ENCODE assay signal across 8 cellular contexts in genomic region chr6:28105286-28105685, GRCh38. TPM values are rescaled to one million over a fixed set of nuclear protein-coding genes. Genes with fewer than 3 reads are reported as not detected.
DNase-seq lines count a peak whose midpoint lies in the region; ATAC-seq and TF ChIP-seq lines count a peak whose summit lies in the region.

No MANE protein-coding gene starts in this region.

- H3K4me1 ChIP-seq in CD8-positive, alpha-beta T cell (ENCODE audit: insufficient read depth, low read length) = peaks cover 5% of the 10 kb centered on the region
- H3K4me1 ChIP-seq in GM23248 (ENCODE audit: insufficient read depth) (no peaks in the 10 kb centered on the region), PC-9 (replicated peaks; ENCODE audit: insufficient read depth) (peaks cover 11% of the 10 kb centered on the region), mucosa of stomach (ENCODE audit: control insufficient read depth, insufficient read depth, low read length) (no peaks in the 10 kb centered on the region)

- intact Hi-C loops in CD8-positive, alpha-beta T cell (cut with DNase I, micrococcal nuclease) = loop anchor here (2.0 to 10.0 kb wide), 3 partner anchors 20 to 413 kb away; partner anchors contain the start of gene ZSCAN16 (in 1 of the 2)
- intact Hi-C loops in PC-9 (cut with micrococcal nuclease; ENCODE audit: unreplicated experiment) (loop anchor here (1.0 kb wide), 1 partner anchor 17 kb away; no protein-coding TSS in a partner anchor), dorsolateral prefrontal cortex (cut with DNase I) (no loop called here)

- H4K20me1 ChIP-seq in GM23248 (ENCODE audit: insufficient read depth) = no peaks in the 10 kb centered on the region
- no peaks in the 10 kb centered on the region for H4K20me1 ChIP-seq in PC-9 (ENCODE audit: insufficient read depth)

- H3K4me2 ChIP-seq in GM23248 (ENCODE audit: unreplicated experiment) (peak overlapping the region; percentile 79), PC-9 (peak overlapping the region; percentile 82)

- POLR2A ChIA-PET in CD8-positive, alpha-beta T cell (lab: Charles Lee) = interaction anchor here (0.6 to 2.6 kb wide), 13 partner anchors 9 to 251 kb away, joined by 3 to 11 read pairs (median 5); partner anchors contain the start of genes ZKSCAN4, ZKSCAN8, ZSCAN16 and ZSCAN26
- POLR2A ChIA-PET in PC-9 (lab: Charles Lee; ENCODE audit: unreplicated experiment) = interaction anchor here (0.5 to 0.7 kb wide), 9 partner anchors 25 to 487 kb away, joined by 3 to 19 read pairs (median 4); partner anchors contain the start of genes ZKSCAN3 and ZNF165

- H3K9ac ChIP-seq in GM23248 (peak overlapping the region; percentile 74), mucosa of stomach (ENCODE audit: low read length) (peak overlapping the region; percentile 89)

- no peaks in the 10 kb centered on the region for H3K36me3 ChIP-seq in CD8-positive, alpha-beta T cell (ENCODE audit: insufficient read depth, low read length)
- H3K36me3 ChIP-seq in GM23248 (ENCODE audit: low read depth) = no peaks in the 10 kb centered on the region
- no peaks in the 10 kb centered on the region for H3K36me3 ChIP-seq in PC-9 (ENCODE audit: low read depth)
- H3K36me3 ChIP-seq in mucosa of stomach (ENCODE audit: control insufficient read depth, insufficient read depth, low read length) = no peaks in the 10 kb centered on the region

- H3K9me2 ChIP-seq in GM23248 (ENCODE audit: insufficient read depth) = no peaks in the 10 kb centered on the region
- H3K9me2 ChIP-seq in PC-9 (ENCODE audit: insufficient read depth) = no peaks in the 10 kb centered on the region

- H2AFZ ChIP-seq in GM23248 (peak overlapping the region; percentile 99), PC-9 (peak overlapping the region; percentile 94)

- no peak for ATAC-seq in CD8-positive, alpha-beta T cell
- ATAC-seq in GM21737 (IDR thresholded peaks at IDR 0.05; ENCODE audit: unreplicated experiment) = no peak
- no peak for ATAC-seq in GM21576 (IDR thresholded peaks at IDR 0.05; ENCODE audit: unreplicated experiment)
- ATAC-seq in GM21717 (IDR thresholded peaks at IDR 0.05; ENCODE audit: unreplicated experiment) = no peak

- peaks cover 6% of the 10 kb centered on the region for H3K9me3 Mint-ChIP-seq in CD8-positive, alpha-beta T cell

- H3K27me3 ChIP-seq in CD8-positive, alpha-beta T cell (ENCODE audit: insufficient read depth, low read length) = no peaks in the 10 kb centered on the region
- H3K27me3 ChIP-seq in GM23248 (replicated peaks; ENCODE audit: insufficient read depth) = no peaks in the 10 kb centered on the region
- peaks cover 7% of the 10 kb centered on the region; the same call in 1 of the 2 replicates for H3K27me3 ChIP-seq in PC-9 (ENCODE audit: insufficient read depth, low read depth)
- H3K27me3 ChIP-seq in dorsolateral prefrontal cortex = no peaks in the 10 kb centered on the region
- peaks cover 5% of the 10 kb centered on the region for H3K27me3 ChIP-seq in mucosa of stomach (ENCODE audit: control insufficient read depth, insufficient read depth, low read length)

- H3K4me3 Mint-ChIP-seq in CD8-positive, alpha-beta T cell = peak overlapping the region; percentile 90

- H3F3A ChIP-seq in GM23248 (ENCODE audit: insufficient read depth) (peaks cover 18% of the 10 kb centered on the region), PC-9 (ENCODE audit: insufficient read depth, low read depth) (no peaks in the 10 kb centered on the region)

- H3K27ac Mint-ChIP-seq in CD8-positive, alpha-beta T cell = peak overlapping the region; percentile 89

- 28 to 30% methylated on average over 4 of the region's 4 CpGs for WGBS in GM23248 (ENCODE audit: low coverage in 1 of 2, low lambda C conversion rate in 2 of 2, missing lambda C conversion rate in 2 of 2), 2 experiments

- H3K9me3 ChIP-seq in CD8-positive, alpha-beta T cell (ENCODE audit: low read length) = no peaks in the 10 kb centered on the region
- H3K9me3 ChIP-seq in GM23248 (ENCODE audit: low read depth) (no peaks in the 10 kb centered on the region), PC-9 (ENCODE audit: insufficient read depth, low read depth) (no peaks in the 10 kb centered on the region), mucosa of stomach (ENCODE audit: control insufficient read depth, low read length) (no peaks in the 10 kb centered on the region)

- TF ChIP-seq CTCF in CD8-positive, alpha-beta T cell (IDR thresholded peaks at IDR 0.05) = no peak
- TF ChIP-seq CTCF in PC-9 (conservative IDR thresholded peaks at IDR 0.05) = no peak
- TF ChIP-seq CTCF in dorsolateral prefrontal cortex (IDR thresholded peaks at IDR 0.05 in 54 of 56, conservative IDR thresholded peaks at IDR 0.05 in 2 of 56; ENCODE audit: low read depth in 1 of 56, partially characterized antibody in 56 of 56) = no peak

- no TSS peak for BruUV-seq in PC-9 (replicated peaks; lab: Mats Ljungman, UMichigan)

- H3K4me3 ChIP-seq in CD8-positive, alpha-beta T cell (ENCODE audit: low read depth, low read length) = peak overlapping the region; percentile 73
- peak overlapping the region; percentile 79 for H3K4me3 ChIP-seq in GM23248
- peak overlapping the region; percentile 83 for H3K4me3 ChIP-seq in PC-9
- peak overlapping the region; percentile 62 to 97 (median 84) for H3K4me3 ChIP-seq in dorsolateral prefrontal cortex
- peak overlapping the region; percentile 72 for H3K4me3 ChIP-seq in mucosa of stomach (ENCODE audit: low read length)

- DNase-seq in CD8-positive, alpha-beta T cell = no peak
- DNase-seq in GM23248 = peak; percentile 53
- no peak for DNase-seq in PC-9
- DNase-seq in dorsolateral prefrontal cortex = no peak

- H3K27ac ChIP-seq in CD8-positive, alpha-beta T cell (ENCODE audit: low read depth, low read length) = peak overlapping the region; percentile 53
- peak overlapping the region; percentile 41 for H3K27ac ChIP-seq in GM23248
- H3K27ac ChIP-seq in PC-9 = no peak overlapping the region
- peak overlapping the region in 55 of 59 donors; percentile 49 to 97 (median 87) for H3K27ac ChIP-seq in dorsolateral prefrontal cortex

- no peaks in the 10 kb centered on the region for H3K79me2 ChIP-seq in GM23248 (ENCODE audit: insufficient read depth)
- no peaks in the 10 kb centered on the region for H3K79me2 ChIP-seq in PC-9 (ENCODE audit: low read depth)

- H3K4me1 Mint-ChIP-seq in CD8-positive, alpha-beta T cell (ENCODE audit: low read depth) = peaks cover 11% of the 10 kb centered on the region

- in situ Hi-C loops in GM23248 (cut with MboI) = no loop called here

- H3K27me3 Mint-ChIP-seq in CD8-positive, alpha-beta T cell (ENCODE audit: low read depth) = no peaks in the 10 kb centered on the region

- H3K36me3 Mint-ChIP-seq in CD8-positive, alpha-beta T cell = peaks cover 3% of the 10 kb centered on the region

- CTCF ChIA-PET in CD8-positive, alpha-beta T cell (lab: Charles Lee) = interaction anchor here (0.6 to 2.1 kb wide), 5 partner anchors 19 to 250 kb away, joined by 3 to 9 read pairs (median 4); partner anchors contain the start of genes ZKSCAN8 and ZSCAN16
- CTCF ChIA-PET in PC-9 (lab: Charles Lee) = interaction anchor here (0.6 to 1.0 kb wide), 3 partner anchors 159 to 251 kb away, joined by 3 to 5 read pairs (median 3); no protein-coding TSS in a partner anchor

RNA-seq across cellular contexts. Expression of gene ZSCAN16, which starts 19.1 kb away (rescaled TPM):
- total RNA-seq in CD8-positive, alpha-beta T cell = 1 to 10 TPM; 5.2 to 6.0 TPM
- 1.2 and 2.3 TPM in 2 replicates for total RNA-seq in GM23248 (2014; rRNA removed; shearing (Covaris generic))
- 1.2 TPM in 2 replicates for polyA plus RNA-seq in GM23248 (2016; fragmentation: Nextera tagmentation; extraction: Ambion mirVana)
- total RNA-seq in PC-9 (2021) (5.6 and 5.9 TPM in 2 replicates), dorsolateral prefrontal cortex (10 to 100 TPM in 4 of 120 experiments, 1 to 10 TPM in 116; 3.4 to 11.1 (median 6.4) TPM)

RNA-seq across cellular contexts. Expression of gene ZNF165, which starts 24.9 kb away (rescaled TPM):
- 1 to 10 TPM; 4.9 to 5.6 TPM for total RNA-seq in CD8-positive, alpha-beta T cell
- 0.25 and 0.86 TPM in 2 replicates for total RNA-seq in GM23248 (2014; rRNA removed; shearing (Covaris generic))
- 0.41 and 0.81 TPM in 2 replicates for polyA plus RNA-seq in GM23248 (2016; fragmentation: Nextera tagmentation; extraction: Ambion mirVana)
- 10.5 and 12.6 TPM in 2 replicates for total RNA-seq in PC-9 (2021)
- total RNA-seq in dorsolateral prefrontal cortex = 1 to 10 TPM in 77 of 120 experiments, under 1 TPM in 43; 0.39 to 2.3 (median 1.2) TPM

RNA-seq across cellular contexts. Expression of gene ZKSCAN8, which starts 36.4 kb away (rescaled TPM):
- 10 to 100 TPM; 22.9 to 24.3 TPM for total RNA-seq in CD8-positive, alpha-beta T cell
- total RNA-seq in GM23248 (2014; rRNA removed; shearing (Covaris generic)) = 12.0 and 13.2 TPM in 2 replicates
- 4.1 TPM in 2 replicates for polyA plus RNA-seq in GM23248 (2016; fragmentation: Nextera tagmentation; extraction: Ambion mirVana)
- total RNA-seq in PC-9 (2021) (27.2 and 31.5 TPM in 2 replicates), dorsolateral prefrontal cortex (10 to 100 TPM; 22.4 to 45.0 (median 33.2) TPM)

Comparison
In these comparisons a context has a peak if more than half of its experiments do, and no peak if none do; other contexts are left out.
1. intact Hi-C loops: an anchor here in CD8-positive, alpha-beta T cell (2.0 to 10.0 kb wide) and PC-9 (1.0 kb wide); none called in dorsolateral prefrontal cortex.